In the genomic region with DNA sequence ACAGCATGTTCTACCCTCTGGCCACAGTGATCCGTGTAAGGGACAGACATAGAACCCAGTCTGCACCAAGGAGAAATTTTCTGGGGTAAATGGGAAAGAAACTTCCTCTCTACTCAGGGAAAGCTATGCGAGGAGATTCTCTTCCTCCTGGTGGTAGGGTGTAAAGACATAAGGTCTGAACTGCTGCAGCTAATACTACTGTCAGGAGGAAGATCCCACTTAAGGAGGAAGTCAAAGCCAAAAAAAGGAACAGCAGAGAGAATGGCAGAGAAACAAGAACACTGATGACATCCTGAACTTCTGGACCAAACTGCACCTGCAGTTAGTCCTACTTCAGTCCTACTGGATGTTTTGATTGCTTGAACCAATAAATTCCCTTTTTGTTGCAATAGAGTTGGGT, we compare ENCODE assay signal across 22 cellular contexts. TPM values are rescaled to one million over a fixed set of nuclear protein-coding genes. Genes with fewer than 3 reads are reported as not detected.
DNase-seq lines count a peak whose midpoint lies in the region; ATAC-seq and TF ChIP-seq lines count a peak whose summit lies in the region.
"Had no signal": no experiment of that assay in that cellular context is flagged by ENCODE, and none has a peak within 500 bp of the region (broad histone marks: within the 10 kb centered on the region; RNA-seq: fewer than 3 reads in every experiment).

No MANE protein-coding gene starts in this region.

- no peak overlapping the region for H3K4me3 ChIP-seq in OCI-LY7 (ENCODE audit: low read depth, low read length, poor library complexity, severe bottlenecking)
- no peak overlapping the region for H3K4me3 ChIP-seq in left lung
- H3K4me3 ChIP-seq: colonic mucosa, smooth muscle cell had no signal

- H2AFZ ChIP-seq in OCI-LY7 (ENCODE audit: low read length), result no peak overlapping the region

- H3K4me1 ChIP-seq in OCI-LY7 (ENCODE audit: insufficient read depth, low read length, poor library complexity, severe bottlenecking) (peaks cover 4% of the 10 kb centered on the region), left lung (peaks cover 0 to 52% of the 10 kb centered on the region in 2 donors)
- H3K4me1 ChIP-seq: colonic mucosa had no signal

- no peak for TF ChIP-seq CTCF in OCI-LY7 (conservative IDR thresholded peaks at IDR 0.05; ENCODE audit: low read length)
- no peak for TF ChIP-seq CTCF in left lung (IDR thresholded peaks at IDR 0.05)

- H3K27me3 ChIP-seq in left lung, result no peaks in the 10 kb centered on the region
- H3K27me3 ChIP-seq: colonic mucosa had no signal

- intact Hi-C loops in OCI-LY7 (cut with micrococcal nuclease; ENCODE audit: unreplicated experiment), result no loop called here
- intact Hi-C loops in left lung (cut with DNase I), result no loop called here

- H3K36me3 ChIP-seq in OCI-LY7 (ENCODE audit: insufficient read depth, low read length), result no peaks in the 10 kb centered on the region
- H3K36me3 ChIP-seq in left lung, result no peaks in the 10 kb centered on the region
- H3K36me3 ChIP-seq: colonic mucosa had no signal

- H3K27ac ChIP-seq in OCI-LY7 (ENCODE audit: low read depth, low read length, poor library complexity, severe bottlenecking) (no peak overlapping the region), left lung (peak overlapping the region in 1 of 2 donors; percentile 89), temporal lobe (ENCODE audit: low read depth, low read length) (peak overlapping the region; percentile 4)
- H3K27ac ChIP-seq: 22Rv1, colonic mucosa, foreskin keratinocyte had no signal

- no peaks in the 10 kb centered on the region for H3K79me2 ChIP-seq in OCI-LY7 (ENCODE audit: insufficient read depth, low read depth, low read length)

- H3K4me2 ChIP-seq in OCI-LY7 (ENCODE audit: low read length), result no peak overlapping the region
- H3K4me2 ChIP-seq: smooth muscle cell had no signal

- DNase-seq in SIG-M5 treated with dmso at 0.1 percent for 504 hours (lab: John Stamatoyannopoulos, UW; ENCODE audit: unreplicated experiment), result peak; percentile 78
- no peak for DNase-seq in SIG-M5 (lab: John Stamatoyannopoulos, UW)
- DNase-seq in OCI-LY7 (ENCODE audit: low spot score), result peak; percentile 16
- no peak for DNase-seq in left lung
- DNase-seq in NCI-H2196 (lab: John Stamatoyannopoulos, UW; ENCODE audit: unreplicated experiment), result no peak
- no peak for DNase-seq in SHP77 (lab: John Stamatoyannopoulos, UW)
- DNase-seq: activated CD4-positive, alpha-beta T cell treated with anti-CD3 and anti-CD28 coated beads, Interleukin-2, amount 50 U/mL, for 4 hours; CD4-positive, CD25-positive, alpha-beta regulatory T cell; colonic mucosa; foreskin keratinocyte; left colon; naive B cell; NCI-H1048; NCI-H2081 treated with DMSO at 0.1 percent for 48 hours; NCI-H526; SW 1271; trophoblast cell had no signal

- POLR2A ChIA-PET in OCI-LY7 (lab: Charles Lee), result interaction anchor here (0.9 kb wide), 1 partner anchor 10 kb away, joined by 3 read pairs; no protein-coding TSS in a partner anchor

- CTCF ChIA-PET in OCI-LY7 (lab: Charles Lee; ENCODE audit: unreplicated experiment), result no interaction called here

- no peaks in the 10 kb centered on the region for H3K9me2 ChIP-seq in OCI-LY7 (ENCODE audit: insufficient read depth, low read length)

- no peaks in the 10 kb centered on the region for H3K9me3 ChIP-seq in OCI-LY7 (ENCODE audit: low read length)
- no peaks in the 10 kb centered on the region for H3K9me3 ChIP-seq in left lung
- H3K9me3 ChIP-seq: colonic mucosa had no signal

- no peaks in the 10 kb centered on the region for H4K20me1 ChIP-seq in OCI-LY7 (ENCODE audit: insufficient read depth, low read length)

- no TSS peak for BruUV-seq in OCI-LY7 (replicated peaks; lab: Mats Ljungman, UMichigan)

- ATAC-seq in left lung, result peak; percentile 68
- no peak for ATAC-seq in GM21447 (IDR thresholded peaks at IDR 0.05; ENCODE audit: unreplicated experiment)
- ATAC-seq: foreskin keratinocyte, left colon, Panc1 had no signal

RNA-seq across cellular contexts. Expression of a gene that starts 7.1 kb away (rescaled TPM):
- not detected in 2 replicates for total RNA-seq in OCI-LY7 (2014; rRNA removed; shearing (Covaris generic))
- total RNA-seq in OCI-LY7 (2022), result not detected in 2 replicates
- total RNA-seq in left lung, result not detected
- total RNA-seq in temporal lobe, result not detected
- total RNA-seq: CD4-positive, CD25-positive, alpha-beta regulatory T cell; foreskin keratinocyte; smooth muscle cell had no signal

RNA-seq across cellular contexts. Expression of a gene that starts 21.6 kb away (rescaled TPM):
- not detected in 2 replicates for total RNA-seq in OCI-LY7 (2014; rRNA removed; shearing (Covaris generic))
- total RNA-seq in OCI-LY7 (2022), result 0.55 TPM in 1 of 2 replicates, not detected in the other
- 1 to 10 TPM; 2.1 to 6.0 TPM for total RNA-seq in left lung
- total RNA-seq in temporal lobe, result 0.25 TPM
- total RNA-seq: CD4-positive, CD25-positive, alpha-beta regulatory T cell; smooth muscle cell had no signal

RNA-seq across cellular contexts. Expression of a gene that starts 24.2 kb away (rescaled TPM):
- not detected in 2 replicates for total RNA-seq in OCI-LY7 (2014; rRNA removed; shearing (Covaris generic))
- total RNA-seq in OCI-LY7 (2022) (not detected in 2 replicates), left lung (not detected), temporal lobe (not detected)
- total RNA-seq: foreskin keratinocyte, smooth muscle cell had no signal

RNA-seq across cellular contexts. Expression of a gene that starts 24.9 kb away (rescaled TPM):
- total RNA-seq in OCI-LY7 (2014; rRNA removed; shearing (Covaris generic)), result not detected in 2 replicates
- total RNA-seq in OCI-LY7 (2022) (not detected in 2 replicates), left lung (100 to 1,000 TPM; 122 to 147 TPM), temporal lobe (0.49 TPM)

RNA-seq across cellular contexts. Expression of a gene that starts 25.0 kb away (rescaled TPM):
- not detected in 2 replicates for total RNA-seq in OCI-LY7 (2014; rRNA removed; shearing (Covaris generic))
- total RNA-seq in OCI-LY7 (2022), result not detected in 2 replicates
- total RNA-seq in left lung, result 1 to 10 TPM; 4.1 to 5.2 TPM
- total RNA-seq in temporal lobe, result not detected
- total RNA-seq: smooth muscle cell had no signal

Comparison
In these comparisons a context has a peak if more than half of its experiments do, and no peak if none do; other contexts are left out.
1. DNase-seq: peak in SIG-M5 treated with dmso at 0.1 percent for 504 hours (single experiment) and OCI-LY7 (single experiment); none in SIG-M5 (single experiment), left lung (0 of 2), NCI-H2196 (single experiment) and SHP77 (0 of 2).